Comparison of ENCODE assay signal across 20 cellular contexts in the genomic region with DNA sequence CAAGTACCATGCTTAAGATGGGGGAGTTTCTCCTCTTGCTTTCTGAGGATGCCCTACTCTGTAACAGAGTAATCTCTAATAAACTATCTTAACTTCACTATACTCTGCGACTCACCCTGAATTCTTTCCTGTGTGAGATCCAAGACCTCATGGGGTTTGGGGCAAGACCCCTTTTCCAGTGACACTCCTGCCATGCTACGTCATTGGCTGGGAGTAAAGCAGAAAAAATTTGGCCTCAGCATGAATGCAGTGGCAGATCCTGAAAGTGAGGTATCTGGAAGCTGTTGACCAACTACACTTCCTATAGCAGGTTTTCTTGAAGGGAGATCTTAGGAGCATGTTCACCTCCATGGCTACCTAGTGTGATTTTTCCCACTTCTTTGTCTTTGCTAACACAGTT.
DNase-seq lines count a peak whose midpoint lies in the region; ATAC-seq, FAIRE-seq and TF ChIP-seq lines count a peak whose summit lies in the region.
"Had no signal": no experiment of that assay in that cellular context is flagged by ENCODE, and none has a peak within 500 bp of the region (broad histone marks: within the 10 kb centered on the region; RNA-seq: fewer than 3 reads in every experiment).

No MANE protein-coding gene starts in this region.

- TF ChIP-seq CTCF in gastroesophageal sphincter (IDR thresholded peaks at IDR 0.05): no peak

- peak; percentile 42 for FAIRE-seq in GM12892 (lab: Jason Lieb, UNC)
- FAIRE-seq: frontal cortex had no signal

- no peak overlapping the region for H2BK5ac ChIP-seq in neuronal stem cell (ENCODE audit: low read length)

- H2AK5ac ChIP-seq in neuronal stem cell (ENCODE audit: low read depth, low read length): no peak overlapping the region

- H3K23ac ChIP-seq in neuronal stem cell (ENCODE audit: low read depth, low read length, poor library complexity): no peak overlapping the region

- no peak for TF ChIP-seq POLR2A in GM12892 (IDR thresholded peaks at IDR 0.05; ENCODE audit: low read depth, low read length)
- no peak for TF ChIP-seq POLR2A in gastroesophageal sphincter (IDR thresholded peaks at IDR 0.05)

- H3K36me3 ChIP-seq in SJSA1 (no peaks in the 10 kb centered on the region), gastroesophageal sphincter (no peaks in the 10 kb centered on the region), neuronal stem cell (replicated peaks in 1 of 2; ENCODE audit: control insufficient read depth in 2 of 2, insufficient read depth in 2 of 2, low read length in 2 of 2) (no peaks in the 10 kb centered on the region)
- H3K36me3 ChIP-seq: Peyer's patch had no signal

- no peak overlapping the region for H3K14ac ChIP-seq in neuronal stem cell (ENCODE audit: low read length)

- ATAC-seq in gastroesophageal sphincter (no peak), GM21723 (IDR thresholded peaks at IDR 0.05; ENCODE audit: unreplicated experiment) (no peak)

- 80 to 84% methylated on average over 1 to 2 of the region's 2 CpGs for WGBS in gastroesophageal sphincter (ENCODE audit: low coverage in 1 of 2), 2 donors
- WGBS in neuronal stem cell (ENCODE audit: extremely low coverage in 2 of 2, insufficient read length in 2 of 2, insufficient replicate concordance in 1 of 2), 2 donors: no CpG with 5 or more reads among the region's 2 CpGs

- no peak overlapping the region for H2BK15ac ChIP-seq in neuronal stem cell (ENCODE audit: low read length)

- no peak for TF ChIP-seq EP300 in gastroesophageal sphincter (IDR thresholded peaks at IDR 0.05)

- peak overlapping the region; percentile 94 for H3K27ac ChIP-seq in SJSA1
- peak overlapping the region in 3 of 4 donors; percentile 74 to 78 (median 78) for H3K27ac ChIP-seq in gastroesophageal sphincter
- H3K27ac ChIP-seq in neuronal stem cell (replicated peaks; ENCODE audit: low read length): peak overlapping the region; percentile 92
- H3K27ac ChIP-seq: epithelial cell of prostate, Peyer's patch had no signal

- H2AFZ ChIP-seq in neuronal stem cell (ENCODE audit: low read length): peak overlapping the region; percentile 13

- 0 out of 2 replicates have a peak, but pooled peaks cover 4% of the 10 kb centered on the region for H3K9me3 ChIP-seq in SJSA1 (replicated peaks)
- H3K9me3 ChIP-seq in gastroesophageal sphincter: peaks cover 0 to 12% (median 0%) of the 10 kb centered on the region in 3 donors
- peaks cover 7 to 16% of the 10 kb centered on the region in 2 donors for H3K9me3 ChIP-seq in neuronal stem cell (replicated peaks in 1 of 2; ENCODE audit: control insufficient read depth in 2 of 2, insufficient read depth in 1 of 2, low read depth in 1 of 2, low read length in 2 of 2)

- H3K18ac ChIP-seq in neuronal stem cell (ENCODE audit: low read length): no peak overlapping the region

- H3K27me3 ChIP-seq in SJSA1 (replicated peaks): no peaks in the 10 kb centered on the region
- H3K27me3 ChIP-seq in gastroesophageal sphincter: no peaks in the 10 kb centered on the region
- H3K27me3 ChIP-seq in neuronal stem cell (ENCODE audit: control insufficient read depth in 3 of 3, insufficient read depth in 3 of 3, low read depth in 1 of 3, low read length in 3 of 3): no peaks in the 10 kb centered on the region
- H3K27me3 ChIP-seq: Peyer's patch had no signal

- H4K8ac ChIP-seq in neuronal stem cell (ENCODE audit: low read depth, low read length): no peak overlapping the region

- no peak overlapping the region for H3K4me2 ChIP-seq in neuronal stem cell (ENCODE audit: insufficient read depth, low read length, poor library complexity, severe bottlenecking)

- DNase-seq in GM12892 (ENCODE audit: insufficient read length) (no peak), SJSA1 (ENCODE audit: low read depth in 1 of 2, low spot score in 2 of 2) (no peak), neuronal stem cell (ENCODE audit: low spot score) (no peak), NCI-H510A (lab: John Stamatoyannopoulos, UW) (no peak), NCI-H2196 (lab: John Stamatoyannopoulos, UW; ENCODE audit: unreplicated experiment) (no peak), DMS79 (lab: John Stamatoyannopoulos, UW) (no peak)
- DNase-seq: activated CD4-positive, alpha-beta T cell treated with anti-CD3 and anti-CD28 coated beads, Interleukin-2, amount 10 ng/mL, durations not matched to agents 24 days and 14 days; activated CD8-positive, alpha-beta memory T cell treated with anti-CD3 and anti-CD28 coated beads, Interleukin-2, amount 50 U/mL, for 4 hours; activated gamma-delta T cell treated with Interleukin-2 at 50 U/mL for 16 hours; DND-41; naive B cell; NCI-H1417 treated with DMSO at 0.1 percent for 48 hours; NCI-H2171 treated with DMSO at 0.1 percent for 48 hours; NCI-H82; Peyer's patch had no signal

- no peak overlapping the region for H2BK12ac ChIP-seq in neuronal stem cell (ENCODE audit: low read length)

- H3K9ac ChIP-seq in neuronal stem cell (ENCODE audit: low read depth, low read length, poor library complexity): no peak overlapping the region

- no peak overlapping the region for H2BK120ac ChIP-seq in neuronal stem cell (ENCODE audit: low read depth, low read length)

- H3K4me3 ChIP-seq in SJSA1 (no peak overlapping the region), gastroesophageal sphincter (no peak overlapping the region), neuronal stem cell (ENCODE audit: low read length in 2 of 2) (no peak overlapping the region)
- H3K4me3 ChIP-seq: coronary artery, Peyer's patch had no signal

- no peak overlapping the region for H4K91ac ChIP-seq in neuronal stem cell (ENCODE audit: low read depth, low read length, poor library complexity)

- H3K79me1 ChIP-seq in neuronal stem cell (ENCODE audit: low read depth, low read length): no peaks in the 10 kb centered on the region

- H3K4me1 ChIP-seq in SJSA1 (replicated peaks): peaks cover 22% of the 10 kb centered on the region
- H3K4me1 ChIP-seq in gastroesophageal sphincter: peaks cover 0 to 26% (median 0%) of the 10 kb centered on the region in 3 donors
- peaks cover 5 to 22% of the 10 kb centered on the region in 2 donors for H3K4me1 ChIP-seq in neuronal stem cell (ENCODE audit: control insufficient read depth in 2 of 2, insufficient read depth in 1 of 2, low read depth in 1 of 2, low read length in 2 of 2)
- H3K4me1 ChIP-seq: Peyer's patch had no signal

- H3K4ac ChIP-seq in neuronal stem cell (ENCODE audit: low read length): no peak overlapping the region
